In the genomic region with DNA sequence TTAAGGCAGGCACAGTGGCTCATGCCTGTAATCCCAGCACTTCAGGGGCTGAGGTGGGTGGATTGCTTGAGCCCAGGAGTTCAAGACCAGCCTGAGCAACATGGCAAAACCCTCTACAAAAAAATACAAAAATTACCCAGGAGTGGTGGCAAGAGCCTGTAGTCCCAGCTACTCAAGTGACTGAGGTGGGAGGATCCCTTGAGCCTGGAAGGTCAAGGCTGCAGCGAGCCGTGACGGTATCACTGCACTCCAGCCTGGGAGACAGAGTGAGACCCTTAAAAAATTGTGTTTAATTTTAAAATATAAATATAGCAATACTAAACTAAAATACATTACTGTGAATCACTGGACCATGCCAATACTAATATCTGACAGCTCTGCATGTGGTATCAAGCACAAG, we compare ENCODE assay signal across 30 cellular contexts. TPM values are rescaled to one million over a fixed set of nuclear protein-coding genes. Genes with fewer than 3 reads are reported as not detected.
"Had no signal": no experiment of that assay in that cellular context is flagged by ENCODE, and none has a peak within 500 bp of the region (broad histone marks: within the 10 kb centered on the region; RNA-seq: fewer than 3 reads in every experiment).

No MANE protein-coding gene starts in this region.

- H3K27me3 ChIP-seq: brain microvascular endothelial cell, esophagus squamous epithelium had no signal

- H3K4me3 ChIP-seq: esophagus squamous epithelium had no signal

- H3K4me1 Mint-ChIP-seq: activated CD4-positive, alpha-beta T cell treated with anti-CD3 and anti-CD28 coated beads for 36 hours; central memory CD8-positive, alpha-beta T cell had no signal

- H3K36me3 Mint-ChIP-seq: activated naive CD4-positive, alpha-beta T cell treated with anti-CD3 and anti-CD28 coated beads, Interleukin-2, amount 10 ng/mL, durations not matched to agents 7 days and 5 days; activated naive CD4-positive, alpha-beta T cell treated with anti-CD3 and anti-CD28 coated beads, Interleukin-2, amount 50 U/mL, for 72 hours had no signal

- H3K4me3 Mint-ChIP-seq: activated CD4-positive, alpha-beta memory T cell treated with anti-CD3 and anti-CD28 coated beads, Interleukin-2, amount 10 ng/mL, durations not matched to agents 7 days and 5 days; activated CD4-positive, alpha-beta T cell treated with anti-CD3 and anti-CD28 coated beads for 36 hours; activated CD4-positive, alpha-beta T cell treated with anti-CD3 and anti-CD28 coated beads, Interleukin-2, amount 10 ng/mL, durations not matched to agents 24 days and 14 days; activated naive CD4-positive, alpha-beta T cell treated with anti-CD3 and anti-CD28 coated beads, Interleukin-2, amount 10 ng/mL, durations not matched to agents 7 days and 5 days; activated naive CD8-positive, alpha-beta T cell treated with anti-CD3 and anti-CD28 coated beads, Interleukin-2, amount 10 ng/mL, durations not matched to agents 7 days and 5 days; activated T-cell treated with anti-CD3 and anti-CD28 coated beads, Interleukin-2, amount 50 U/mL, for 24 hours; activated T-cell treated with anti-CD3 and anti-CD28 coated beads, Interleukin-2, amount 50 U/mL, for 72 hours; central memory CD8-positive, alpha-beta T cell; effector memory CD8-positive, alpha-beta T cell; T-helper 17 cell had no signal

- H3K9me3 ChIP-seq: esophagus squamous epithelium had no signal

- H3K27ac ChIP-seq: brain microvascular endothelial cell, epithelial cell of prostate had no signal

- H3K27ac Mint-ChIP-seq: activated CD4-positive, alpha-beta memory T cell treated with anti-CD3 and anti-CD28 coated beads, Interleukin-2, amount 10 ng/mL, durations not matched to agents 7 days and 5 days; activated CD4-positive, alpha-beta T cell treated with anti-CD3 and anti-CD28 coated beads for 36 hours; activated CD4-positive, alpha-beta T cell treated with anti-CD3 and anti-CD28 coated beads, Interleukin-2, amount 10 ng/mL, durations not matched to agents 24 days and 14 days; activated naive CD4-positive, alpha-beta T cell treated with anti-CD3 and anti-CD28 coated beads, Interleukin-2, amount 10 ng/mL, durations not matched to agents 7 days and 5 days; activated naive CD4-positive, alpha-beta T cell treated with anti-CD3 and anti-CD28 coated beads, Interleukin-2, amount 50 U/mL, for 72 hours; activated naive CD8-positive, alpha-beta T cell treated with anti-CD3 and anti-CD28 coated beads, Interleukin-2, amount 10 ng/mL, durations not matched to agents 7 days and 5 days; activated T-cell treated with anti-CD3 and anti-CD28 coated beads, Interleukin-2, amount 50 U/mL, for 24 hours; activated T-cell treated with anti-CD3 and anti-CD28 coated beads, Interleukin-2, amount 50 U/mL, for 72 hours; effector memory CD8-positive, alpha-beta T cell; T-helper 17 cell had no signal

- H3K27me3 Mint-ChIP-seq: activated T-cell treated with anti-CD3 and anti-CD28 coated beads, Interleukin-2, amount 50 U/mL, for 24 hours had no signal

- H3K9me3 Mint-ChIP-seq: activated CD4-positive, alpha-beta memory T cell treated with anti-CD3 and anti-CD28 coated beads, Interleukin-2, amount 10 ng/mL, durations not matched to agents 7 days and 5 days; activated CD4-positive, alpha-beta T cell treated with anti-CD3 and anti-CD28 coated beads, Interleukin-2, amount 10 ng/mL, durations not matched to agents 24 days and 14 days; activated naive CD4-positive, alpha-beta T cell treated with anti-CD3 and anti-CD28 coated beads, Interleukin-2, amount 10 ng/mL, durations not matched to agents 7 days and 5 days; activated naive CD4-positive, alpha-beta T cell treated with anti-CD3 and anti-CD28 coated beads, Interleukin-2, amount 50 U/mL, for 72 hours; activated naive CD8-positive, alpha-beta T cell treated with anti-CD3 and anti-CD28 coated beads, Interleukin-2, amount 10 ng/mL, durations not matched to agents 7 days and 5 days; activated T-cell treated with anti-CD3 and anti-CD28 coated beads, Interleukin-2, amount 50 U/mL, for 24 hours; activated T-cell treated with anti-CD3 and anti-CD28 coated beads, Interleukin-2, amount 50 U/mL, for 72 hours; central memory CD8-positive, alpha-beta T cell; effector memory CD8-positive, alpha-beta T cell had no signal

- DNase-seq: activated CD4-positive, alpha-beta memory T cell treated with anti-CD3 and anti-CD28 coated beads, Interleukin-2, amount 10 ng/mL, durations not matched to agents 7 days and 5 days; activated CD4-positive, alpha-beta T cell treated with anti-CD3 and anti-CD28 coated beads for 36 hours; activated CD4-positive, alpha-beta T cell treated with anti-CD3 and anti-CD28 coated beads, Interleukin-2, amount 10 ng/mL, durations not matched to agents 24 days and 14 days; activated CD4-positive, CD25-positive, alpha-beta regulatory T cell; activated CD4-positive, CD25-positive, alpha-beta regulatory T cell treated with anti-CD3 and anti-CD28 coated beads, Interleukin-2, amount 50 U/mL, for 72 hours; activated CD8-positive, alpha-beta memory T cell treated with anti-CD3 and anti-CD28 coated beads, Interleukin-2, amount 50 U/mL, for 48 hours; activated gamma-delta T cell; activated naive CD4-positive, alpha-beta T cell; activated naive CD4-positive, alpha-beta T cell treated with anti-CD3 and anti-CD28 coated beads, Interleukin-2, amount 10 ng/mL, durations not matched to agents 7 days and 5 days; activated naive CD8-positive, alpha-beta T cell treated with anti-CD3 and anti-CD28 coated beads, Interleukin-2, amount 10 ng/mL, durations not matched to agents 7 days and 5 days; activated T-cell treated with anti-CD3 and anti-CD28 coated beads for 4 hours; activated T-cell treated with anti-CD3 and anti-CD28 coated beads, Interleukin-2, amount 50 U/mL, for 24 hours; activated T-cell treated with anti-CD3 and anti-CD28 coated beads, Interleukin-2, amount 50 U/mL, for 72 hours; brain microvascular endothelial cell; cortex of kidney; dermis blood vessel endothelial cell; effector CD4-positive, alpha-beta T cell; effector memory CD8-positive, alpha-beta T cell; esophagus squamous epithelium; head of caudate nucleus; T-helper 1 cell; T-helper 17 cell had no signal

RNA-seq across cellular contexts. Expression of a gene that starts 48.1 kb away (rescaled TPM):
- total RNA-seq: activated CD4-positive, alpha-beta memory T cell treated with anti-CD3 and anti-CD28 coated beads, Interleukin-2, amount 10 ng/mL, durations not matched to agents 7 days and 5 days; activated CD4-positive, alpha-beta T cell treated with anti-CD3 and anti-CD28 coated beads for 36 hours; activated CD4-positive, alpha-beta T cell treated with anti-CD3 and anti-CD28 coated beads, Interleukin-2, amount 10 ng/mL, durations not matched to agents 24 days and 14 days; activated naive CD4-positive, alpha-beta T cell treated with anti-CD3 and anti-CD28 coated beads, Interleukin-2, amount 50 U/mL, for 72 hours; activated naive CD8-positive, alpha-beta T cell treated with anti-CD3 and anti-CD28 coated beads, Interleukin-2, amount 10 ng/mL, durations not matched to agents 7 days and 5 days; activated T-cell treated with anti-CD3 and anti-CD28 coated beads, Interleukin-2, amount 50 U/mL, for 72 hours; astrocyte; dermis blood vessel endothelial cell; endothelial cell of umbilical vein; esophagus squamous epithelium; fibroblast of lung; fibroblast of villous mesenchyme; frontal cortex; T-helper 17 cell had no signal
